Comparison of ENCODE assay signal across 22 cellular contexts in the genomic region with DNA sequence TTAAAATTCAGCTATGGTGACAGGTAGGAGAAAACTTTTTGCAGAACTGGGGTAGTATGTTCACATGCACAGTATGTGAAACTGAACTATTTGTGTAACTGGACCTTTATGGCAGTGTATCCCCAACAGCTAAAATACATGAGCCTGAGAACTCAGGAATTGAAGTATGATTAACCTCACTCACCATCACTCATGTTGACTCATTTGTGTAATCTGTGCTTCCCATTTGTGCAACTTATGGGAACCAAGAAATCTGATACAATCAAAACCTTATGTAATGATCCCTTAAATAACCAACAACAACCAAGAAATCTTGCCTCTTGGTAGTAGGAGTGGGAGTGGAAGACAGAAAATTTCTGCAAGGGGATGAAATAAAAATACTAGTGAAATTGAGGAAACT.
A peak's percentile ranks its signal among the peaks of the same experiment; 100 is the strongest.
DNase-seq lines count a peak whose midpoint lies in the region; ATAC-seq and TF ChIP-seq lines count a peak whose summit lies in the region.
"Had no signal": no experiment of that assay in that cellular context is flagged by ENCODE, and none has a peak within 500 bp of the region (broad histone marks: within the 10 kb centered on the region; RNA-seq: fewer than 3 reads in every experiment).

No MANE protein-coding gene starts in this region.

- TF ChIP-seq POLR2A in breast epithelium (IDR thresholded peaks at IDR 0.05) (no peak), body of pancreas (IDR thresholded peaks at IDR 0.05) (no peak)

- H3K9me3 ChIP-seq in breast epithelium (no peaks in the 10 kb centered on the region), body of pancreas (no peaks in the 10 kb centered on the region)
- H3K9me3 ChIP-seq: esophagus squamous epithelium had no signal

- H3K27ac Mint-ChIP-seq in MCF 10A (ENCODE audit: low read depth, unreplicated experiment) = no peak overlapping the region
- no peak overlapping the region for H3K27ac Mint-ChIP-seq in activated naive CD8-positive, alpha-beta T cell treated with anti-CD3 and anti-CD28 coated beads for 36 hours
- no peak overlapping the region for H3K27ac Mint-ChIP-seq in stimulated activated naive B cell treated with anti-CD40 and anti-IgM and Interleukin-4, amounts not matched to agents 10 μg/mL and 1 μg/mL and 100 μg/mL, for 72 hours
- H3K27ac Mint-ChIP-seq: activated CD8-positive, alpha-beta T cell treated with anti-CD3 and anti-CD28 coated beads, Interleukin-2, amount 10 ng/mL, durations not matched to agents 7 days and 5 days; activated naive CD4-positive, alpha-beta T cell treated with anti-CD3 and anti-CD28 coated beads, Interleukin-2, amount 10 ng/mL, durations not matched to agents 7 days and 5 days; CD4-positive, CD25-positive, alpha-beta regulatory T cell; IgD-negative memory B cell; T-helper 17 cell had no signal

- no peak overlapping the region for H3K4me3 Mint-ChIP-seq in MCF 10A (ENCODE audit: unreplicated experiment)
- no peak overlapping the region for H3K4me3 Mint-ChIP-seq in activated naive CD8-positive, alpha-beta T cell treated with anti-CD3 and anti-CD28 coated beads for 36 hours
- no peak overlapping the region for H3K4me3 Mint-ChIP-seq in stimulated activated naive B cell treated with anti-CD40 and anti-IgM and Interleukin-4, amounts not matched to agents 10 μg/mL and 1 μg/mL and 100 μg/mL, for 72 hours
- H3K4me3 Mint-ChIP-seq: activated CD8-positive, alpha-beta T cell treated with anti-CD3 and anti-CD28 coated beads, Interleukin-2, amount 10 ng/mL, durations not matched to agents 7 days and 5 days; activated naive CD4-positive, alpha-beta T cell treated with anti-CD3 and anti-CD28 coated beads, Interleukin-2, amount 10 ng/mL, durations not matched to agents 7 days and 5 days; activated T-cell treated with anti-CD3 and anti-CD28 coated beads, Interleukin-2, amount 50 U/mL, for 4 hours; brain; CD4-positive, CD25-positive, alpha-beta regulatory T cell; IgD-negative memory B cell; mesothelial cell of epicardium; T-helper 17 cell had no signal

- peaks cover 11% of the 10 kb centered on the region for H3K4me1 Mint-ChIP-seq in MCF 10A (ENCODE audit: insufficient read depth, unreplicated experiment)
- no peaks in the 10 kb centered on the region for H3K4me1 Mint-ChIP-seq in activated naive CD8-positive, alpha-beta T cell treated with anti-CD3 and anti-CD28 coated beads for 36 hours
- no peaks in the 10 kb centered on the region for H3K4me1 Mint-ChIP-seq in stimulated activated naive B cell treated with anti-CD40 and anti-IgM and Interleukin-4, amounts not matched to agents 10 μg/mL and 1 μg/mL and 100 μg/mL, for 72 hours
- H3K4me1 Mint-ChIP-seq: activated naive CD4-positive, alpha-beta T cell treated with anti-CD3 and anti-CD28 coated beads, Interleukin-2, amount 10 ng/mL, durations not matched to agents 7 days and 5 days; CD4-positive, CD25-positive, alpha-beta regulatory T cell; IgD-negative memory B cell; T-helper 17 cell had no signal

- intact Hi-C loops in MCF 10A (cut with micrococcal nuclease) = no loop called here
- intact Hi-C loops in breast epithelium (cut with DNase I; ENCODE audit: low total_unique reads) = no loop called here
- intact Hi-C loops in body of pancreas (cut with DNase I) = no loop called here

- no peaks in the 10 kb centered on the region for H3K9me3 Mint-ChIP-seq in MCF 10A (ENCODE audit: unreplicated experiment)
- H3K9me3 Mint-ChIP-seq in activated naive CD8-positive, alpha-beta T cell treated with anti-CD3 and anti-CD28 coated beads for 36 hours = no peaks in the 10 kb centered on the region
- no peaks in the 10 kb centered on the region for H3K9me3 Mint-ChIP-seq in stimulated activated naive B cell treated with anti-CD40 and anti-IgM and Interleukin-4, amounts not matched to agents 10 μg/mL and 1 μg/mL and 100 μg/mL, for 72 hours

- H3K36me3 Mint-ChIP-seq in MCF 10A (ENCODE audit: insufficient read depth, unreplicated experiment) = no peaks in the 10 kb centered on the region
- no peaks in the 10 kb centered on the region for H3K36me3 Mint-ChIP-seq in activated naive CD8-positive, alpha-beta T cell treated with anti-CD3 and anti-CD28 coated beads for 36 hours
- no peaks in the 10 kb centered on the region for H3K36me3 Mint-ChIP-seq in stimulated activated naive B cell treated with anti-CD40 and anti-IgM and Interleukin-4, amounts not matched to agents 10 μg/mL and 1 μg/mL and 100 μg/mL, for 72 hours
- H3K36me3 Mint-ChIP-seq: activated naive CD4-positive, alpha-beta T cell treated with anti-CD3 and anti-CD28 coated beads, Interleukin-2, amount 10 ng/mL, durations not matched to agents 7 days and 5 days; CD4-positive, CD25-positive, alpha-beta regulatory T cell; IgD-negative memory B cell had no signal

- no peaks in the 10 kb centered on the region for H3K27me3 Mint-ChIP-seq in MCF 10A (ENCODE audit: insufficient read depth, unreplicated experiment)
- no peaks in the 10 kb centered on the region for H3K27me3 Mint-ChIP-seq in activated naive CD8-positive, alpha-beta T cell treated with anti-CD3 and anti-CD28 coated beads for 36 hours
- H3K27me3 Mint-ChIP-seq in stimulated activated naive B cell treated with anti-CD40 and anti-IgM and Interleukin-4, amounts not matched to agents 10 μg/mL and 1 μg/mL and 100 μg/mL, for 72 hours = no peaks in the 10 kb centered on the region
- H3K27me3 Mint-ChIP-seq: activated naive CD4-positive, alpha-beta T cell treated with anti-CD3 and anti-CD28 coated beads, Interleukin-2, amount 10 ng/mL, durations not matched to agents 7 days and 5 days; brain; CD4-positive, CD25-positive, alpha-beta regulatory T cell; IgD-negative memory B cell; T-helper 17 cell had no signal

- H3K27ac ChIP-seq in breast epithelium = no peak overlapping the region
- peak overlapping the region; percentile 5 for H3K27ac ChIP-seq in brain microvascular endothelial cell
- no peak overlapping the region for H3K27ac ChIP-seq in body of pancreas
- H3K27ac ChIP-seq: esophagus squamous epithelium, WERI-Rb-1 had no signal

- CTCF ChIA-PET in MCF 10A (lab: Yijun Ruan, JAX) = no interaction called here

- H3K4me3 ChIP-seq in breast epithelium (no peak overlapping the region), brain microvascular endothelial cell (ENCODE audit: low read depth, low read length) (no peak overlapping the region), fibroblast of villous mesenchyme (ENCODE audit: low read depth, low read length) (no peak overlapping the region), body of pancreas (no peak overlapping the region)
- H3K4me3 ChIP-seq: esophagus squamous epithelium had no signal

- H3K4me1 ChIP-seq in breast epithelium (no peaks in the 10 kb centered on the region), body of pancreas (no peaks in the 10 kb centered on the region)
- H3K4me1 ChIP-seq: esophagus squamous epithelium had no signal

- TF ChIP-seq CTCF in MCF 10A (IDR thresholded peaks at IDR 0.05; ENCODE audit: unreplicated experiment) (no peak), breast epithelium (IDR thresholded peaks at IDR 0.05) (no peak), brain microvascular endothelial cell (IDR thresholded peaks at IDR 0.05; ENCODE audit: low read depth, low read length, missing control alignments) (no peak), fibroblast of villous mesenchyme (IDR thresholded peaks at IDR 0.05; ENCODE audit: insufficient read depth, low read depth, low read length) (no peak), body of pancreas (IDR thresholded peaks at IDR 0.05) (no peak)

- no TSS peak for BruUV-seq in MCF 10A (replicated peaks; lab: Mats Ljungman, UMichigan)

- H3K36me3 ChIP-seq in breast epithelium (no peaks in the 10 kb centered on the region), brain microvascular endothelial cell (replicated peaks) (no peaks in the 10 kb centered on the region), body of pancreas (replicated peaks in 1 of 2; ENCODE audit: insufficient read depth in 1 of 2, low read depth in 2 of 2) (no peaks in the 10 kb centered on the region)
- H3K36me3 ChIP-seq: esophagus squamous epithelium, WERI-Rb-1 had no signal

- H3K27me3 ChIP-seq in breast epithelium = no peaks in the 10 kb centered on the region
- no peaks in the 10 kb centered on the region for H3K27me3 ChIP-seq in brain microvascular endothelial cell (replicated peaks)
- no peaks in the 10 kb centered on the region for H3K27me3 ChIP-seq in body of pancreas
- H3K27me3 ChIP-seq: esophagus squamous epithelium had no signal

- POLR2A ChIA-PET in MCF 10A (lab: Yijun Ruan, JAX) = no interaction called here

- no peak for ATAC-seq in body of pancreas
- ATAC-seq in stimulated activated naive B cell treated with anti-CD40 and anti-IgM and Interleukin-4, amounts not matched to agents 10 μg/mL and 1 μg/mL and 100 μg/mL, for 72 hours (replicated peaks) = no peak
- ATAC-seq: activated CD8-positive, alpha-beta T cell treated with anti-CD3 and anti-CD28 coated beads, Interleukin-2, amount 10 ng/mL, durations not matched to agents 7 days and 5 days; activated T-cell treated with anti-CD3 and anti-CD28 coated beads, Interleukin-2, amount 50 U/mL, for 4 hours; T-helper 17 cell had no signal

- DNase-seq in MCF 10A (ENCODE audit: unreplicated experiment) = peak; percentile 77
- no peak for DNase-seq in breast epithelium (ENCODE audit: low spot score in 2 of 2)
- peak; percentile 75 for DNase-seq in brain microvascular endothelial cell
- DNase-seq in fibroblast of villous mesenchyme (ENCODE audit: low read depth) = peak; percentile 40
- no peak for DNase-seq in activated naive CD8-positive, alpha-beta T cell treated with anti-CD3 and anti-CD28 coated beads for 36 hours
- DNase-seq in dermis blood vessel endothelial cell = no peak
- no peak for DNase-seq in body of pancreas
- DNase-seq in stimulated activated naive B cell treated with anti-CD40 and anti-IgM and Interleukin-4, amounts not matched to agents 10 μg/mL and 1 μg/mL and 100 μg/mL, for 72 hours = no peak
- DNase-seq: 8988T; activated CD8-positive, alpha-beta T cell treated with anti-CD3 and anti-CD28 coated beads, Interleukin-2, amount 10 ng/mL, durations not matched to agents 7 days and 5 days; activated naive CD4-positive, alpha-beta T cell treated with anti-CD3 and anti-CD28 coated beads, Interleukin-2, amount 10 ng/mL, durations not matched to agents 7 days and 5 days; activated T-cell treated with anti-CD3 and anti-CD28 coated beads, Interleukin-2, amount 50 U/mL, for 4 hours; CD4-positive, CD25-positive, alpha-beta regulatory T cell; DND-41; esophagus squamous epithelium; NCI-H2081; NCI-H510A; T-helper 17 cell; WERI-Rb-1 had no signal

- in situ Hi-C loops in brain microvascular endothelial cell (cut with HindIII; ENCODE audit: low pct_ligation_motif_present, low sequenced_read_pairs) = no loop called here

Comparison
In these comparisons a context has a peak if more than half of its experiments do, and no peak if none do; other contexts are left out.
1. DNase-seq: peak in MCF 10A (single experiment), brain microvascular endothelial cell (single experiment) and fibroblast of villous mesenchyme (single experiment); none in breast epithelium (0 of 2), activated naive CD8-positive, alpha-beta T cell treated with anti-CD3 and anti-CD28 coated beads for 36 hours (single experiment), dermis blood vessel endothelial cell (single experiment), body of pancreas (0 of 4) and stimulated activated naive B cell treated with anti-CD40 and anti-IgM and Interleukin-4, amounts not matched to agents 10 μg/mL and 1 μg/mL and 100 μg/mL, for 72 hours (single experiment).